1 cellular context compared by ENCODE assay signal in genomic region chr5:150129813-150130492, GRCh38.
A peak's percentile ranks its signal among the peaks of the same experiment; 100 is the strongest.
TF ChIP-seq lines count a peak whose summit lies in the region.

No MANE protein-coding gene starts in this region.

TF ChIP-seq in SK-N-SH, 30 proteins besides CTCF, POLR2A, EP300 and RAD21 (continued from another document):
- TF ChIP-seq SMC3 (IDR thresholded peaks at IDR 0.05; ENCODE audit: low read depth, low read length) (peak; percentile 96), RCOR1 (IDR thresholded peaks at IDR 0.05; ENCODE audit: low read length) (0 out of 2 replicates have a peak, but pooled peaks have one; percentile 12), IRF3 (IDR thresholded peaks at IDR 0.05; ENCODE audit: low read depth, low read length) (no peak), POLR2AphosphoS5 (IDR thresholded peaks at IDR 0.05; ENCODE audit: low read depth, low read length) (no peak), NRF1 (IDR thresholded peaks at IDR 0.05; ENCODE audit: low read depth, low read length) (no peak; the same call in 1 of the 2 replicates), GATA2 (CRISPR knock-in tag; IDR thresholded peaks at IDR 0.05) (no peak)
